ENCODE assay signal across 20 cellular contexts in genomic region chr22:44928711-44929347, GRCh38.
DNase-seq lines count a peak whose midpoint lies in the region; ATAC-seq, FAIRE-seq and TF ChIP-seq lines count a peak whose summit lies in the region.
"Had no signal": no experiment of that assay in that cellular context is flagged by ENCODE, and none has a peak within 500 bp of the region (broad histone marks: within the 10 kb centered on the region; RNA-seq: fewer than 3 reads in every experiment).

No MANE protein-coding gene starts in this region.

- DNase-seq in NCI-H2171 treated with DMSO at 0.1 percent for 48 hours (lab: John Stamatoyannopoulos, UW) (peak; percentile 29), NCI-H2171 (lab: John Stamatoyannopoulos, UW) (no peak), NCI-H526 treated with DMSO at 0.1 percent for 48 hours (lab: John Stamatoyannopoulos, UW) (peak; percentile 23), kidney (peak; percentile 41), progenitor cell of endocrine pancreas (ENCODE audit: low spot score, unreplicated experiment) (no peak), GF-D8 (lab: John Stamatoyannopoulos, UW) (no peak)
- DNase-seq in activated T-cell treated with anti-CD3 and anti-CD28 coated beads, Interleukin-2, amount 50 U/mL, for 48 hours: no peak
- DNase-seq: 8988T, COR-L47, GOT3, KG1, MV-4-11, NCI-H1694 treated with DMSO at 0.1 percent for 48 hours, NCI-H446 treated with DMSO at 0.1 percent for 48 hours, Peyer's patch had no signal

- H3K27me3 Mint-ChIP-seq in progenitor cell of endocrine pancreas: no peaks in the 10 kb centered on the region

- H3K9me3 Mint-ChIP-seq in progenitor cell of endocrine pancreas (ENCODE audit: low read depth): no peaks in the 10 kb centered on the region

- peaks cover 0 to 2% of the 10 kb centered on the region in 2 donors for H3K4me1 ChIP-seq in kidney (ENCODE audit: control insufficient read depth in 1 of 2, insufficient read depth in 1 of 2, low read depth in 1 of 2, low read length in 2 of 2)
- H3K4me1 ChIP-seq: Peyer's patch had no signal

- peak overlapping the region; percentile 62 for H3K27ac Mint-ChIP-seq in progenitor cell of endocrine pancreas
- H3K27ac Mint-ChIP-seq: B cell had no signal

- intact Hi-C loops in kidney (cut with DNase I): no loop called here

- H3K36me3 ChIP-seq in kidney (ENCODE audit: control insufficient read depth in 1 of 2, insufficient read depth in 2 of 2, low read length in 2 of 2): no peaks in the 10 kb centered on the region
- H3K36me3 ChIP-seq: Peyer's patch had no signal

- TF ChIP-seq CTCF in kidney (IDR thresholded peaks at IDR 0.05; ENCODE audit: borderline replicate concordance, extremely low read depth, insufficient read depth) (no peak), progenitor cell of endocrine pancreas (IDR thresholded peaks at IDR 0.05; ENCODE audit: unreplicated experiment) (no peak)

- H3K9me3 ChIP-seq in kidney (ENCODE audit: control insufficient read depth in 1 of 2, low read length in 2 of 2): no peaks in the 10 kb centered on the region
- H3K9me3 ChIP-seq: Peyer's patch had no signal

- H3K4me1 Mint-ChIP-seq in progenitor cell of endocrine pancreas (ENCODE audit: low read depth): peaks cover 11% of the 10 kb centered on the region
- H3K4me1 Mint-ChIP-seq: B cell had no signal

- no peak overlapping the region for H3K27ac ChIP-seq in kidney (ENCODE audit: low read depth in 2 of 2, low read length in 2 of 2)
- H3K27ac ChIP-seq: Peyer's patch, SK-N-MC had no signal

- ATAC-seq in GM18858 (IDR thresholded peaks at IDR 0.05; ENCODE audit: unreplicated experiment): no peak
- ATAC-seq: GM12878, Right ventricle myocardium inferior had no signal

- H3K4me3 Mint-ChIP-seq in progenitor cell of endocrine pancreas (ENCODE audit: low read depth): no peak overlapping the region
- H3K4me3 Mint-ChIP-seq: B cell had no signal

- H3K36me3 Mint-ChIP-seq in progenitor cell of endocrine pancreas (ENCODE audit: insufficient read depth): peaks cover 6% of the 10 kb centered on the region

- no peak overlapping the region for H3K9ac ChIP-seq in kidney (ENCODE audit: low read length in 2 of 2)

- no peak for FAIRE-seq in kidney (lab: Jason Lieb, UNC)
- FAIRE-seq: GM12878 had no signal

- H3K4me3 ChIP-seq in kidney (ENCODE audit: low read length in 2 of 2): no peak overlapping the region
- H3K4me3 ChIP-seq: GM12878, Peyer's patch, SK-N-MC had no signal

Comparison
In these comparisons a context has a peak if more than half of its experiments do, and no peak if none do; other contexts are left out.
1. DNase-seq: peak in NCI-H2171 treated with DMSO at 0.1 percent for 48 hours (single experiment), NCI-H526 treated with DMSO at 0.1 percent for 48 hours (single experiment) and kidney (single experiment); none in NCI-H2171 (single experiment), progenitor cell of endocrine pancreas (single experiment), activated T-cell treated with anti-CD3 and anti-CD28 coated beads, Interleukin-2, amount 50 U/mL, for 48 hours (0 of 2) and GF-D8 (single experiment).